Comparison of ENCODE assay signal across 8 cellular contexts in genomic region chr12:26271889-26272492, GRCh38.
A peak's percentile ranks its signal among the peaks of the same experiment; 100 is the strongest.
DNase-seq lines count a peak whose midpoint lies in the region; ATAC-seq and TF ChIP-seq lines count a peak whose summit lies in the region.

No MANE protein-coding gene starts in this region.

- H3K36me3 ChIP-seq in RWPE2 (ENCODE audit: low read depth) (no peaks in the 10 kb centered on the region), sigmoid colon (no peaks in the 10 kb centered on the region)
- H3K36me3 ChIP-seq in CD8-positive, alpha-beta memory T cell (ENCODE audit: insufficient read depth, low read length), result no peaks in the 10 kb centered on the region

- TF ChIP-seq EP300 in sigmoid colon (IDR thresholded peaks at IDR 0.05), result no peak

- intact Hi-C loops in Right ventricle myocardium superior (cut with DNase I) (loop anchor here (5.0 kb wide), 1 partner anchor 145 kb away; the partner anchor contains the start of gene BHLHE41), sigmoid colon (cut with DNase I) (loop anchor here (5.0 kb wide), 2 partner anchors 40 to 75 kb away; partner anchors contain the start of gene SSPN)

- no peaks in the 10 kb centered on the region for H3K27me3 ChIP-seq in RWPE2 (ENCODE audit: insufficient read depth, poor library complexity, severe bottlenecking)
- no peaks in the 10 kb centered on the region for H3K27me3 ChIP-seq in sigmoid colon
- H3K27me3 ChIP-seq in CD8-positive, alpha-beta memory T cell (ENCODE audit: insufficient read depth, low read length, poor library complexity, severe bottlenecking), result no peaks in the 10 kb centered on the region

- TF ChIP-seq CTCF in RWPE2 (IDR thresholded peaks at IDR 0.05; ENCODE audit: poor library complexity, severe bottlenecking) (no peak), sigmoid colon (IDR thresholded peaks at IDR 0.05) (no peak)

- WGBS in sigmoid colon, 2 donors, result 33 to 59% methylated on average over 14 of the region's 14 CpGs

- peak; percentile 90 for DNase-seq in ELR (ENCODE audit: low read depth)
- peak; percentile 64 for DNase-seq in RWPE2 (ENCODE audit: low spot score)
- DNase-seq in Right ventricle myocardium superior, result peak; percentile 89
- peak; percentile 89 for DNase-seq in sigmoid colon
- DNase-seq in NCI-H2171 (lab: John Stamatoyannopoulos, UW), result no peak
- no peak for DNase-seq in stimulated activated effector memory CD8-positive, alpha-beta T cell treated with anti-CD3 and anti-CD28 coated beads, Interleukin-12 subunit alpha, Interleukin-12 subunit beta, amount 100 ng/mL, for 72 hours (ENCODE audit: low spot score in 2 of 2)
- DNase-seq in CD8-positive, alpha-beta memory T cell, result no peak

- H3K27ac Mint-ChIP-seq in stimulated activated effector memory CD8-positive, alpha-beta T cell treated with anti-CD3 and anti-CD28 coated beads, Interleukin-12 subunit alpha, Interleukin-12 subunit beta, amount 100 ng/mL, for 72 hours, result no peak overlapping the region
- no peak overlapping the region for H3K27ac Mint-ChIP-seq in CD8-positive, alpha-beta memory T cell

- H3K36me3 Mint-ChIP-seq in stimulated activated effector memory CD8-positive, alpha-beta T cell treated with anti-CD3 and anti-CD28 coated beads, Interleukin-12 subunit alpha, Interleukin-12 subunit beta, amount 100 ng/mL, for 72 hours, result peaks cover 7% of the 10 kb centered on the region
- no peaks in the 10 kb centered on the region for H3K36me3 Mint-ChIP-seq in CD8-positive, alpha-beta memory T cell

- H3K4me1 Mint-ChIP-seq in stimulated activated effector memory CD8-positive, alpha-beta T cell treated with anti-CD3 and anti-CD28 coated beads, Interleukin-12 subunit alpha, Interleukin-12 subunit beta, amount 100 ng/mL, for 72 hours, result peaks cover 9% of the 10 kb centered on the region
- no peaks in the 10 kb centered on the region for H3K4me1 Mint-ChIP-seq in CD8-positive, alpha-beta memory T cell

- H3K27me3 Mint-ChIP-seq in CD8-positive, alpha-beta memory T cell, result no peaks in the 10 kb centered on the region

- H3K27ac ChIP-seq in RWPE2 (ENCODE audit: poor library complexity, severe bottlenecking), result peak overlapping the region; percentile 35
- peak overlapping the region in 2 of 4 donors; percentile 53 to 84 for H3K27ac ChIP-seq in sigmoid colon
- H3K27ac ChIP-seq in CD8-positive, alpha-beta memory T cell (ENCODE audit: low read depth, low read length), result no peak overlapping the region

- POLR2A ChIA-PET in CD8-positive, alpha-beta memory T cell (lab: Charles Lee), result no interaction called here

- CTCF ChIA-PET in CD8-positive, alpha-beta memory T cell (lab: Charles Lee), result no interaction called here

- ATAC-seq in RWPE2 (ENCODE audit: low read depth) (peak; percentile 47), Right ventricle myocardium superior (ENCODE audit: poor library complexity) (peak; percentile 29), GM18873 (IDR thresholded peaks at IDR 0.05; ENCODE audit: low FRiP score, unreplicated experiment) (no peak)
- ATAC-seq in stimulated activated effector memory CD8-positive, alpha-beta T cell treated with anti-CD3 and anti-CD28 coated beads, Interleukin-12 subunit alpha, Interleukin-12 subunit beta, amount 100 ng/mL, for 72 hours, result no peak

- H3K4me3 Mint-ChIP-seq in stimulated activated effector memory CD8-positive, alpha-beta T cell treated with anti-CD3 and anti-CD28 coated beads, Interleukin-12 subunit alpha, Interleukin-12 subunit beta, amount 100 ng/mL, for 72 hours, result no peak overlapping the region
- no peak overlapping the region for H3K4me3 Mint-ChIP-seq in CD8-positive, alpha-beta memory T cell

- peaks cover 26% of the 10 kb centered on the region for H3K4me1 ChIP-seq in RWPE2 (ENCODE audit: insufficient read depth, poor library complexity, severe bottlenecking)
- peaks cover 0 to 40% (median 31%) of the 10 kb centered on the region in 4 donors for H3K4me1 ChIP-seq in sigmoid colon
- no peaks in the 10 kb centered on the region for H3K4me1 ChIP-seq in CD8-positive, alpha-beta memory T cell (ENCODE audit: insufficient read depth, low read length)

- TF ChIP-seq POLR2A in sigmoid colon (IDR thresholded peaks at IDR 0.05), result no peak

- H3K4me3 ChIP-seq in RWPE2 (ENCODE audit: severe bottlenecking) (no peak overlapping the region), sigmoid colon (no peak overlapping the region)
- H3K4me3 ChIP-seq in CD8-positive, alpha-beta memory T cell (ENCODE audit: low read length), result no peak overlapping the region

- H3K9me3 Mint-ChIP-seq in stimulated activated effector memory CD8-positive, alpha-beta T cell treated with anti-CD3 and anti-CD28 coated beads, Interleukin-12 subunit alpha, Interleukin-12 subunit beta, amount 100 ng/mL, for 72 hours, result no peaks in the 10 kb centered on the region
- no peaks in the 10 kb centered on the region for H3K9me3 Mint-ChIP-seq in CD8-positive, alpha-beta memory T cell

- H3K9me3 ChIP-seq in RWPE2 (ENCODE audit: severe bottlenecking) (no peaks in the 10 kb centered on the region), sigmoid colon (no peaks in the 10 kb centered on the region)
- no peaks in the 10 kb centered on the region for H3K9me3 ChIP-seq in CD8-positive, alpha-beta memory T cell (ENCODE audit: low read length)

Comparison
In these comparisons a context has a peak if more than half of its experiments do, and no peak if none do; other contexts are left out.
1. DNase-seq: peak in ELR (single experiment), RWPE2 (single experiment), Right ventricle myocardium superior (single experiment) and sigmoid colon (single experiment); none in NCI-H2171 (single experiment), stimulated activated effector memory CD8-positive, alpha-beta T cell treated with anti-CD3 and anti-CD28 coated beads, Interleukin-12 subunit alpha, Interleukin-12 subunit beta, amount 100 ng/mL, for 72 hours (0 of 2) and CD8-positive, alpha-beta memory T cell (0 of 5).
2. ATAC-seq: peak in RWPE2 (single experiment) and Right ventricle myocardium superior (single experiment); none in stimulated activated effector memory CD8-positive, alpha-beta T cell treated with anti-CD3 and anti-CD28 coated beads, Interleukin-12 subunit alpha, Interleukin-12 subunit beta, amount 100 ng/mL, for 72 hours (single experiment) and GM18873 (single experiment).